ENCODE assay signal across 1 cellular context in genomic region chrX:129193357-129193756, GRCh38.
TF ChIP-seq lines count a peak whose summit lies in the region.

No MANE protein-coding gene starts in this region.

TF ChIP-seq in HepG2, 621 proteins besides CTCF, POLR2A, EP300 and RAD21 (continued from another document):
- TF ChIP-seq ZNF687 (CRISPR knock-in tag; IDR thresholded peaks at IDR 0.05) (peak; percentile 31), GATAD2A (CRISPR knock-in tag; IDR thresholded peaks at IDR 0.05) (0 out of 2 replicates have a peak, but pooled peaks have one; percentile 22), ZNF841 (CRISPR knock-in tag; IDR thresholded peaks at IDR 0.05; ENCODE audit: borderline replicate concordance) (no peak), SRSF9 (IDR thresholded peaks at IDR 0.05; ENCODE audit: borderline replicate concordance, insufficient read depth, low read depth, low read length, poor library complexity, severe bottlenecking) (no peak), ZNF609 (CRISPR knock-in tag; IDR thresholded peaks at IDR 0.05; ENCODE audit: borderline replicate concordance) (no peak), NPAS2 (CRISPR knock-in tag; IDR thresholded peaks at IDR 0.05; ENCODE audit: borderline replicate concordance) (no peak), HOMEZ (CRISPR knock-in tag; IDR thresholded peaks at IDR 0.05; ENCODE audit: low read depth) (peak; percentile 63; the same call in 1 of the 2 replicates), SP5 (CRISPR knock-in tag; IDR thresholded peaks at IDR 0.05; ENCODE audit: borderline replicate concordance, low read depth) (peak; percentile 51; the same call in 1 of the 2 replicates), NR2F6 (IDR thresholded peaks at IDR 0.05) (no peak), NR2F6 (CRISPR knock-in tag; IDR thresholded peaks at IDR 0.05) (peak; percentile 22; the same call in 1 of the 2 replicates), HNF4G (IDR thresholded peaks at IDR 0.05; ENCODE audit: borderline replicate concordance, low read depth, low read length) (no peak), HNF4G (CRISPR knock-in tag; IDR thresholded peaks at IDR 0.05; ENCODE audit: borderline replicate concordance, low read depth) (no peak), CCAR2 (optimal IDR thresholded peaks at IDR 0.05; ENCODE audit: low read depth, low read length) (no peak), ZMYM4 (CRISPR knock-in tag; IDR thresholded peaks at IDR 0.05) (peak; percentile 83), HNF4A (CRISPR knock-in tag; IDR thresholded peaks at IDR 0.05) (peak; percentile 28; the same call in 1 of the 2 replicates), GABPA (IDR thresholded peaks at IDR 0.05; ENCODE audit: low read depth, low read length) (no peak), GABPA (CRISPR knock-in tag; IDR thresholded peaks at IDR 0.05; ENCODE audit: low read depth) (peak; percentile 55), ZBTB39 (CRISPR knock-in tag; IDR thresholded peaks at IDR 0.05) (no peak), ZNF263 (CRISPR knock-in tag; IDR thresholded peaks at IDR 0.05) (0 out of 2 replicates have a peak, but pooled peaks have one; percentile 32), TEAD3 (CRISPR knock-in tag; optimal IDR thresholded peaks at IDR 0.05; ENCODE audit: borderline replicate concordance) (peak; percentile 36)
TF ChIP-seq in HepG2: peak in this region for 12.
